22 cellular contexts compared by ENCODE assay signal in the genomic region with DNA sequence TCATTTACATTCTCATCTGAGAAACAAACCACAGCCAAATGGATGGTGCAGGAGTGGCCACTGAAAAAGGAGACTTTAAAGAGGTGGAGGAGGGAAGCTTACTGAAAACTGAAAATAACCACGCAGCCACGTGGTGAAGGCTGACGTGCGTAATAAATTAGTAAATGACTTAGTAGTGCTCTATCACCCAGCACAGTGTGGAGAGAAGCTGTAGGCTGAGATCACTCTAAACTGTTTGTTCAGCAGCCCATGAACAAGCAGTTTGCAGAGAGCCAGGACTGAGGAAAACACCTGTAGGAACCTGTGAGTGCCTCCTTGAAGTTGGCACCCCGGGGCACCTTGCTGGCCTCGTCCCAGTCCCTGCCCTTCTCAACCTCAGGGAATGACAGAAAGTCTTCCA.
DNase-seq lines count a peak whose midpoint lies in the region; ATAC-seq, FAIRE-seq and TF ChIP-seq lines count a peak whose summit lies in the region.
"Had no signal": no experiment of that assay in that cellular context is flagged by ENCODE, and none has a peak within 500 bp of the region (broad histone marks: within the 10 kb centered on the region; RNA-seq: fewer than 3 reads in every experiment).

No MANE protein-coding gene starts in this region.

- no peak overlapping the region for H2AK5ac ChIP-seq in H1 (ENCODE audit: low read depth, low read length)

- H3K27ac Mint-ChIP-seq in activated T-helper 1 cell treated with anti-CD3 and anti-CD28 coated beads, Interleukin-12 subunit alpha, Interleukin-12 subunit beta, Interleukin-2, Interleukin-4 antibody, amounts not matched to agents 30 ng/mL and 10 ng/mL and 1 ng/mL, durations not matched to agents 14 hours and 24 hours and 36 hours: no peak overlapping the region
- H3K27ac Mint-ChIP-seq: CD4-positive, CD25-positive, alpha-beta regulatory T cell; HFFc6 had no signal

- H3K27me3 Mint-ChIP-seq in activated T-helper 1 cell treated with anti-CD3 and anti-CD28 coated beads, Interleukin-12 subunit alpha, Interleukin-12 subunit beta, Interleukin-2, Interleukin-4 antibody, amounts not matched to agents 30 ng/mL and 10 ng/mL and 1 ng/mL, durations not matched to agents 14 hours and 24 hours and 36 hours (ENCODE audit: insufficient read depth): peaks cover 1% of the 10 kb centered on the region
- H3K27me3 Mint-ChIP-seq: CD4-positive, CD25-positive, alpha-beta regulatory T cell had no signal

- no peak overlapping the region for H3K4me3 ChIP-seq in H1 (ENCODE audit: extremely low read depth in 1 of 4, insufficient read depth in 2 of 4, low read depth in 3 of 4, low read length in 4 of 4)
- no peak overlapping the region for H3K4me3 ChIP-seq in upper lobe of left lung
- H3K4me3 ChIP-seq: SK-N-MC had no signal

- H2BK12ac ChIP-seq in H1 (ENCODE audit: low read depth, low read length): no peak overlapping the region

- H3K18ac ChIP-seq in H1 (ENCODE audit: extremely low read depth, low read length): no peak overlapping the region

- H3K79me1 ChIP-seq in H1 (ENCODE audit: low read depth, low read length): no peaks in the 10 kb centered on the region

- no peak overlapping the region for H2BK15ac ChIP-seq in H1 (ENCODE audit: low read length)

- H4K5ac ChIP-seq in H1 (ENCODE audit: insufficient read length, low read depth, low read length): no peak overlapping the region

- H3K4me2 ChIP-seq in H1 (ENCODE audit: insufficient read depth in 1 of 2, low read depth in 2 of 2, low read length in 2 of 2): no peak overlapping the region

- no peak overlapping the region for H3K14ac ChIP-seq in H1 (ENCODE audit: insufficient read length)

- TF ChIP-seq EP300 in H1 (IDR thresholded peaks at IDR 0.05; ENCODE audit: borderline replicate concordance in 1 of 2, low read depth in 2 of 2, low read length in 2 of 2) (no peak), upper lobe of left lung (IDR thresholded peaks at IDR 0.05) (no peak)

- TF ChIP-seq CTCF in H1 (IDR thresholded peaks at IDR 0.05; ENCODE audit: control extremely low read depth in 1 of 3, insufficient read depth in 1 of 3, low read depth in 1 of 3, low read length in 3 of 3): no peak
- no peak for TF ChIP-seq CTCF in upper lobe of left lung (IDR thresholded peaks at IDR 0.05)

- no peak overlapping the region for H4K8ac ChIP-seq in H1 (ENCODE audit: extremely low read depth, insufficient read depth, low read length)

- H3K36me3 Mint-ChIP-seq in activated T-helper 1 cell treated with anti-CD3 and anti-CD28 coated beads, Interleukin-12 subunit alpha, Interleukin-12 subunit beta, Interleukin-2, Interleukin-4 antibody, amounts not matched to agents 30 ng/mL and 10 ng/mL and 1 ng/mL, durations not matched to agents 14 hours and 24 hours and 36 hours (ENCODE audit: low read depth): no peaks in the 10 kb centered on the region
- H3K36me3 Mint-ChIP-seq: CD4-positive, CD25-positive, alpha-beta regulatory T cell had no signal

- no peak overlapping the region for H3K23ac ChIP-seq in H1 (ENCODE audit: insufficient read length)

- no peak overlapping the region for H2BK5ac ChIP-seq in H1 (ENCODE audit: low read depth, low read length)

- no peak for TF ChIP-seq RAD21 in H1 (IDR thresholded peaks at IDR 0.05 in 1 of 2, conservative IDR thresholded peaks at IDR 0.05 in 1 of 2; ENCODE audit: low read depth in 2 of 2, low read length in 2 of 2)

- H4K20me1 ChIP-seq in H1 (replicated peaks in 1 of 2; ENCODE audit: control insufficient read depth in 1 of 2, insufficient read depth in 2 of 2, low read length in 2 of 2): no peaks in the 10 kb centered on the region

- no peaks in the 10 kb centered on the region for H3K9me3 ChIP-seq in H1 (ENCODE audit: insufficient read depth in 2 of 2, low read depth in 1 of 2, low read length in 1 of 2)
- no peaks in the 10 kb centered on the region for H3K9me3 ChIP-seq in upper lobe of left lung
- H3K9me3 ChIP-seq: Caco-2 had no signal

- in situ Hi-C loops in G401 (cut with HindIII; ENCODE audit: low sequenced_read_pairs): no loop called here

- H2AFZ ChIP-seq in H1 (ENCODE audit: low read length): peak overlapping the region; percentile 79; the same call in 1 of the 2 replicates

- H3K4me1 ChIP-seq in H1 (replicated peaks in 1 of 4; ENCODE audit: control insufficient read depth in 3 of 4, insufficient read depth in 4 of 4, low read length in 3 of 4) (no peaks in the 10 kb centered on the region), upper lobe of left lung (peaks cover 0 to 10% (median 4%) of the 10 kb centered on the region in 4 donors)
- H3K4me1 ChIP-seq: Caco-2 had no signal

- intact Hi-C loops in activated T-helper 1 cell treated with anti-CD3 and anti-CD28 coated beads, Interleukin-12 subunit alpha, Interleukin-12 subunit beta, Interleukin-2, Interleukin-4 antibody, amounts not matched to agents 30 ng/mL and 10 ng/mL and 1 ng/mL, durations not matched to agents 14 hours and 24 hours and 36 hours (cut with micrococcal nuclease): no loop called here

- H3K56ac ChIP-seq in H1 (replicated peaks; ENCODE audit: insufficient read length, low read depth, low read length): no peak overlapping the region

- H3K27me3 ChIP-seq in H1 (replicated peaks in 1 of 4; ENCODE audit: control insufficient read depth in 3 of 4, extremely low read depth in 1 of 4, insufficient read depth in 3 of 4, low read length in 3 of 4): no peaks in the 10 kb centered on the region; a peak in 1 of 7 replicates
- H3K27me3 ChIP-seq in upper lobe of left lung: no peaks in the 10 kb centered on the region

- no peak for FAIRE-seq in H1 (lab: Jason Lieb, UNC)
- FAIRE-seq: GM12892, H54, RCC 7860 had no signal

- H3K79me2 ChIP-seq in H1 (ENCODE audit: control insufficient read depth in 1 of 2, insufficient read depth in 2 of 2, low read length in 2 of 2): no peaks in the 10 kb centered on the region

- no peak overlapping the region for H3K4ac ChIP-seq in H1 (replicated peaks; ENCODE audit: insufficient read length, low read depth, low read length)

- CTCF ChIA-PET in H1 (lab: Charles Lee; ENCODE audit: partially characterized antibody): no interaction called here

- H2BK20ac ChIP-seq in H1 (ENCODE audit: low read length): no peak overlapping the region; the same call in 1 of the 2 replicates

- no peak overlapping the region for H4K91ac ChIP-seq in H1 (replicated peaks; ENCODE audit: insufficient read length, low read length)

- H3K36me3 ChIP-seq in H1 (ENCODE audit: control insufficient read depth in 2 of 4, insufficient read depth in 4 of 4, low read length in 3 of 4) (no peaks in the 10 kb centered on the region), upper lobe of left lung (no peaks in the 10 kb centered on the region)

- H3K4me1 Mint-ChIP-seq in activated T-helper 1 cell treated with anti-CD3 and anti-CD28 coated beads, Interleukin-12 subunit alpha, Interleukin-12 subunit beta, Interleukin-2, Interleukin-4 antibody, amounts not matched to agents 30 ng/mL and 10 ng/mL and 1 ng/mL, durations not matched to agents 14 hours and 24 hours and 36 hours (ENCODE audit: low read depth): no peaks in the 10 kb centered on the region
- H3K4me1 Mint-ChIP-seq: CD4-positive, CD25-positive, alpha-beta regulatory T cell had no signal

- POLR2A ChIA-PET in H1 (lab: Charles Lee; ENCODE audit: partially characterized antibody): no interaction called here

- H2BK120ac ChIP-seq in H1 (replicated peaks; ENCODE audit: low read depth, low read length): no peak overlapping the region

- DNase-seq in DMS79 treated with DMSO at 0.1 percent for 48 hours (lab: John Stamatoyannopoulos, UW) (peak; percentile 45), NCI-H510A (lab: John Stamatoyannopoulos, UW) (peak; percentile 38), H1 (ENCODE audit: low read depth in 1 of 2, low spot score in 2 of 2) (no peak), upper lobe of left lung (peak; percentile 9 to 32), G401 (ENCODE audit: low spot score) (no peak)
- DNase-seq in activated T-helper 1 cell treated with anti-CD3 and anti-CD28 coated beads, Interleukin-12 subunit alpha, Interleukin-12 subunit beta, Interleukin-2, Interleukin-4 antibody, amounts not matched to agents 30 ng/mL and 10 ng/mL and 1 ng/mL, durations not matched to agents 14 hours and 24 hours and 36 hours (ENCODE audit: low spot score): no peak
- DNase-seq: ACHN; AML-193; Caco-2; CD4-positive, CD25-positive, alpha-beta regulatory T cell; GF-D8; HFFc6; NCI-H1048; NCI-H146; NCI-H446 treated with DMSO at 0.1 percent for 48 hours; Right ventricle myocardium superior; T-helper 1 cell had no signal

- no peak overlapping the region for H3K4me3 Mint-ChIP-seq in activated T-helper 1 cell treated with anti-CD3 and anti-CD28 coated beads, Interleukin-12 subunit alpha, Interleukin-12 subunit beta, Interleukin-2, Interleukin-4 antibody, amounts not matched to agents 30 ng/mL and 10 ng/mL and 1 ng/mL, durations not matched to agents 14 hours and 24 hours and 36 hours
- H3K4me3 Mint-ChIP-seq: CD4-positive, CD25-positive, alpha-beta regulatory T cell; HFFc6 had no signal

- WGBS in H1 (ENCODE audit: extremely low coverage in 1 of 2, insufficient coverage in 1 of 2, insufficient read length in 1 of 2, insufficient replicate concordance in 2 of 2, low coverage in 1 of 2, low lambda C conversion rate in 2 of 2, missing lambda C conversion rate in 1 of 2), 2 experiments: 85% methylated on average over 6 of the region's 6 CpGs; no CpG with 5 or more reads in 1 of the 2 experiments
- WGBS in upper lobe of left lung, 2 donors: 64 to 67% methylated on average over 6 of the region's 6 CpGs

- no peak overlapping the region for H3K27ac ChIP-seq in H1 (ENCODE audit: low read depth, low read length)
- no peak overlapping the region for H3K27ac ChIP-seq in upper lobe of left lung
- H3K27ac ChIP-seq: SK-N-MC had no signal

- TF ChIP-seq POLR2A in H1 (IDR thresholded peaks at IDR 0.05; ENCODE audit: control extremely low read depth in 1 of 2, low read depth in 2 of 2, low read length in 2 of 2) (no peak), upper lobe of left lung (IDR thresholded peaks at IDR 0.05) (peak in 1 of 4 donors; percentile 17)

- no peaks in the 10 kb centered on the region for H3K9me3 Mint-ChIP-seq in activated T-helper 1 cell treated with anti-CD3 and anti-CD28 coated beads, Interleukin-12 subunit alpha, Interleukin-12 subunit beta, Interleukin-2, Interleukin-4 antibody, amounts not matched to agents 30 ng/mL and 10 ng/mL and 1 ng/mL, durations not matched to agents 14 hours and 24 hours and 36 hours
- H3K9me3 Mint-ChIP-seq: HFFc6 had no signal

- no peak overlapping the region for H3K9ac ChIP-seq in H1 (replicated peaks in 1 of 4; ENCODE audit: extremely low read depth in 1 of 4, low read depth in 3 of 4, low read length in 3 of 4)

- peak in 1 of 2 donors; percentile 61 for ATAC-seq in upper lobe of left lung (ENCODE audit: low FRiP score in 2 of 2)
- ATAC-seq in GM18873 (IDR thresholded peaks at IDR 0.05; ENCODE audit: low FRiP score, unreplicated experiment): no peak

- H3K23me2 ChIP-seq in H1 (ENCODE audit: low read depth, low read length): no peaks in the 10 kb centered on the region

TF ChIP-seq in H1, 55 proteins besides CTCF, POLR2A, EP300 and RAD21 (continues in another document):
- no peak for TF ChIP-seq EGR1 (IDR thresholded peaks at IDR 0.05; ENCODE audit: borderline replicate concordance, low read depth, low read length)
- TF ChIP-seq RBBP5 (IDR thresholded peaks at IDR 0.05; ENCODE audit: borderline replicate concordance, low read depth, low read length): no peak
- no peak for TF ChIP-seq BACH1 (IDR thresholded peaks at IDR 0.05; ENCODE audit: low read length)
- no peak for TF ChIP-seq YY1 (IDR thresholded peaks at IDR 0.05; ENCODE audit: low read depth, low read length)

Comparison
In these comparisons a context has a peak if more than half of its experiments do, and no peak if none do; other contexts are left out.
1. DNase-seq: peak in DMS79 treated with DMSO at 0.1 percent for 48 hours (single experiment), NCI-H510A (single experiment) and upper lobe of left lung (2 of 2); none in H1 (0 of 2), activated T-helper 1 cell treated with anti-CD3 and anti-CD28 coated beads, Interleukin-12 subunit alpha, Interleukin-12 subunit beta, Interleukin-2, Interleukin-4 antibody, amounts not matched to agents 30 ng/mL and 10 ng/mL and 1 ng/mL, durations not matched to agents 14 hours and 24 hours and 36 hours (single experiment) and G401 (single experiment).